ENCODE assay signal across 17 cellular contexts in the genomic region with DNA sequence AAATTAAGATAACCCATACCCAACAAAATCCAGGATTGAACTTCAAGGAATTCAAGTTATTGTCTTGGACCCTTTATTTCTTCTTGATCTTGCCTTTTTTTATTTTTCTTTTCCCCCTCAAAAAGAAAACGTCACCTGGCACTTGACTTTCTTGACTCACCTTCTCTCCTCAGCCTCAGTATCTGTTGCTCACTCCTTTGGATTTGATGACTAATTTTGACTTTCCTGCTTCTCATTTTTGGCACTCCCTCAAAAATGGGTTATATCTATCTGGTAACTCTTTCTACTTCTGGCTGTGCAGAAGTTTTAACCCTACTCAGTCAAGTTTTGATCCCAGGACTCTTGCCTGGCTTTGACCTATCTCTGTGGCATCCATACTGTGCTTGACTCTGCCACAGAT.
DNase-seq lines count a peak whose midpoint lies in the region; ATAC-seq, FAIRE-seq and TF ChIP-seq lines count a peak whose summit lies in the region.
"Had no signal": no experiment of that assay in that cellular context is flagged by ENCODE, and none has a peak within 500 bp of the region (broad histone marks: within the 10 kb centered on the region; RNA-seq: fewer than 3 reads in every experiment).

No MANE protein-coding gene starts in this region.

- H3K4me3 ChIP-seq in astrocyte of the spinal cord (ENCODE audit: low read depth, low read length) (no peak overlapping the region), keratinocyte (ENCODE audit: control insufficient read depth in 2 of 3, extremely low read depth in 1 of 3, insufficient read depth in 2 of 3, low read depth in 1 of 3, low read length in 3 of 3) (no peak overlapping the region), testis (no peak overlapping the region)
- H3K4me3 ChIP-seq: colonic mucosa, GM23338, left ventricle myocardium inferior, suprapubic skin had no signal

- DNase-seq in AG08395 (ENCODE audit: low spot score): peak; percentile 74
- peak; percentile 45 for DNase-seq in LHCN-M2 (ENCODE audit: low read depth)
- DNase-seq in astrocyte of the spinal cord (ENCODE audit: low read depth, low spot score): peak; percentile 73
- no peak for DNase-seq in keratinocyte (ENCODE audit: low read depth, low spot score)
- no peak for DNase-seq in testis
- no peak for DNase-seq in HUDEP-2 (lab: John Stamatoyannopoulos, UW; ENCODE audit: unreplicated experiment in 76 of 76)
- DNase-seq in SHP77 (lab: John Stamatoyannopoulos, UW): no peak
- DNase-seq: activated CD4-positive, alpha-beta T cell treated with anti-CD3 and anti-CD28 coated beads, Interleukin-2, amount 50 U/mL, for 1 hour; activated T-cell treated with anti-CD3 and anti-CD28 coated beads, Interleukin-2, amount 50 U/mL, for 1 hour; colonic mucosa; left ventricle myocardium inferior; naive B cell; NCI-H1105; NCI-H2171 treated with DMSO at 0.1 percent for 48 hours had no signal

- intact Hi-C loops in testis (cut with DNase I; ENCODE audit: low total_unique reads): no loop called here

- no peak overlapping the region for H3K9ac ChIP-seq in keratinocyte (ENCODE audit: control insufficient read depth, extremely low read depth, insufficient read depth, low read length)

- ATAC-seq in GM21390 (IDR thresholded peaks at IDR 0.05; ENCODE audit: unreplicated experiment): no peak
- ATAC-seq: GM23338 had no signal

- in situ Hi-C loops in astrocyte of the spinal cord (cut with HindIII; ENCODE audit: low sequenced_read_pairs): no loop called here

- H3K27me3 ChIP-seq in keratinocyte (ENCODE audit: control insufficient read depth, extremely low read depth, insufficient read depth, low read length) (no peaks in the 10 kb centered on the region), testis (no peaks in the 10 kb centered on the region)
- H3K27me3 ChIP-seq: colonic mucosa, suprapubic skin had no signal

- dilution Hi-C loops in keratinocyte (cut with MboI; ENCODE audit: extremely low pct_ligation_motif_present, low sequenced_read_pairs): no loop called here

- FAIRE-seq in keratinocyte (lab: Jason Lieb, UNC): peak; percentile 55

- peak overlapping the region; percentile 17 for H3K4me2 ChIP-seq in keratinocyte (ENCODE audit: control insufficient read depth, extremely low read depth, insufficient read depth, low read depth, low read length)
- H3K4me2 ChIP-seq: GM23338 had no signal

- TF ChIP-seq POLR2A in testis (IDR thresholded peaks at IDR 0.05): no peak

- no peaks in the 10 kb centered on the region for H3K9me1 ChIP-seq in keratinocyte (ENCODE audit: control insufficient read depth, extremely low read depth, insufficient read depth, low read length)

- H4K20me1 ChIP-seq in keratinocyte (ENCODE audit: control insufficient read depth, extremely low read depth, insufficient read depth, low read length): no peaks in the 10 kb centered on the region

- no peak for TF ChIP-seq CTCF in astrocyte of the spinal cord (IDR thresholded peaks at IDR 0.05; ENCODE audit: low read depth, low read length)
- no peak for TF ChIP-seq CTCF in keratinocyte (optimal IDR thresholded peaks at IDR 0.05 in 1 of 3, IDR thresholded peaks at IDR 0.05 in 1 of 3, conservative IDR thresholded peaks at IDR 0.05 in 1 of 3; ENCODE audit: extremely low read depth in 1 of 3, insufficient read depth in 2 of 3, low read length in 3 of 3)
- TF ChIP-seq CTCF in testis (IDR thresholded peaks at IDR 0.05): no peak

- H3K9me3 ChIP-seq in keratinocyte (ENCODE audit: control insufficient read depth, low read depth, low read length) (no peaks in the 10 kb centered on the region), testis (no peaks in the 10 kb centered on the region)
- H3K9me3 ChIP-seq: colonic mucosa, left ventricle myocardium inferior, suprapubic skin had no signal

- H3K79me2 ChIP-seq in keratinocyte (ENCODE audit: control insufficient read depth, insufficient read depth, low read length): no peaks in the 10 kb centered on the region

- H3K36me3 ChIP-seq in keratinocyte (ENCODE audit: control insufficient read depth in 2 of 2, extremely low read depth in 1 of 2, insufficient read depth in 2 of 2, low read length in 2 of 2) (no peaks in the 10 kb centered on the region), testis (ENCODE audit: low read depth, missing control alignments) (no peaks in the 10 kb centered on the region)
- H3K36me3 ChIP-seq: colonic mucosa, left ventricle myocardium inferior, suprapubic skin had no signal

- H3K27ac ChIP-seq in keratinocyte (ENCODE audit: control insufficient read depth, insufficient read depth, low read length): peak overlapping the region; percentile 56
- H3K27ac ChIP-seq in testis: no peak overlapping the region
- H3K27ac ChIP-seq: colonic mucosa, left ventricle myocardium inferior, suprapubic skin had no signal

- 76 to 79% methylated on average over 1 of the region's 1 CpG for WGBS in testis, 2 donors

- H3K4me1 ChIP-seq in keratinocyte (ENCODE audit: control insufficient read depth, extremely low read depth, insufficient read depth, low read length) (peaks cover 9% of the 10 kb centered on the region), testis (no peaks in the 10 kb centered on the region)
- H3K4me1 ChIP-seq: colonic mucosa, left ventricle myocardium inferior, suprapubic skin had no signal

- H2AFZ ChIP-seq in keratinocyte (ENCODE audit: control insufficient read depth, low read length): peak overlapping the region; percentile 67
- H2AFZ ChIP-seq: GM23338 had no signal

Comparison
In these comparisons a context has a peak if more than half of its experiments do, and no peak if none do; other contexts are left out.
1. DNase-seq: peak in AG08395 (single experiment), LHCN-M2 (single experiment) and astrocyte of the spinal cord (single experiment); none in keratinocyte (single experiment), testis (single experiment), HUDEP-2 (0 of 76) and SHP77 (0 of 2).